35 cellular contexts compared by ENCODE assay signal in the genomic region with DNA sequence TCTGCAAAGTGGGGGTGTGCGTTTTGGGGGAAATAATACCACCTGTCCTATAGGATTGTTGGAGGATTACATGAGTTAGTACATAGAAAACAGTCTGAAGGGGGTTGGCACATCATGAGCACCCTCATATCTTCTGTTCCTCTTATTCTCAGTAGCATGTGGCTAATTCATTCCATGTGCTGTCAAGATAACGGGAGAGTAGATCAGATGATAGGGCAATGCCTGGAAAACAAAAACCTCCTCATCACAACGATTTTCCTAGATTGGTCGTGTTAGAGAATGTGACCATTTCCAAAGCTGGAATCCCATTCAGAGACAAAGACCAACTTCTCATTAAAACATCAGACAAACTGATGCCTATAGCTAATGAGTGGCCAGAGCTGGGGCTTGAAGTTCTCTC. TPM values are rescaled to one million over a fixed set of nuclear protein-coding genes. Genes with fewer than 3 reads are reported as not detected.
"Had no signal": no experiment of that assay in that cellular context is flagged by ENCODE, and none has a peak within 500 bp of the region (broad histone marks: within the 10 kb centered on the region; RNA-seq: fewer than 3 reads in every experiment).

No MANE protein-coding gene starts in this region.

- H3K36me3 ChIP-seq: MG63 had no signal

- H3K27ac ChIP-seq: KMS-11 had no signal

- H3K4me3 ChIP-seq: MG63 had no signal

- H3K4me2 ChIP-seq: KMS-11 had no signal

- DNase-seq: Karpas-422, Kasumi-1, KG1, MG63, MM.1S, MV-4-11, NCI-H1048, NCI-H1092, NCI-H1092 treated with DMSO at 0.1 percent for 48 hours, NCI-H1105, NCI-H1105 treated with DMSO at 0.1 percent for 48 hours, NCI-H1417, NCI-H1417 treated with DMSO at 0.1 percent for 48 hours, NCI-H1436, NCI-H1436 treated with DMSO at 0.1 percent for 48 hours, NCI-H146, NCI-H1694, NCI-H1694 treated with DMSO at 0.1 percent for 48 hours, NCI-H187, NCI-H187 treated with DMSO at 0.1 percent for 48 hours, NCI-H1930, NCI-H2029, NCI-H2029 treated with DMSO at 0.1 percent for 48 hours, NCI-H2081, NCI-H2107, NCI-H2171, NCI-H2171 treated with DMSO at 0.1 percent for 48 hours, NCI-H2227 treated with DMSO at 0.1 percent for 48 hours, NCI-H226, NCI-H345, NCI-H446, NCI-H446 treated with DMSO at 0.1 percent for 48 hours, NCI-H510A had no signal

- H3K9ac ChIP-seq: KMS-11 had no signal

- H3K9me3 ChIP-seq: MG63 had no signal

RNA-seq across cellular contexts. Expression of gene FAM241B, which starts 50.6 kb away (rescaled TPM):
- total RNA-seq: LHCN-M2 had no signal
